In genomic region chr21:14513772-14514171, GRCh38 we compare ENCODE assay signal across 19 cellular contexts. TPM values are rescaled to one million over a fixed set of nuclear protein-coding genes. Genes with fewer than 3 reads are reported as not detected.
DNase-seq lines count a peak whose midpoint lies in the region; ATAC-seq and TF ChIP-seq lines count a peak whose summit lies in the region.
"Had no signal": no experiment of that assay in that cellular context is flagged by ENCODE, and none has a peak within 500 bp of the region (broad histone marks: within the 10 kb centered on the region; RNA-seq: fewer than 3 reads in every experiment).

No MANE protein-coding gene starts in this region.

- H3K36me3 Mint-ChIP-seq in natural killer cell treated with Interleukin-12 subunit alpha and Interleukin-12 subunit beta and Interleukin-15 and Interleukin-18, amount 100 ng/mL, for 72 hours: peaks cover 83% of the 10 kb centered on the region
- H3K36me3 Mint-ChIP-seq in natural killer cell: peaks cover 49% of the 10 kb centered on the region
- H3K36me3 Mint-ChIP-seq in activated T-helper 2 cell treated with anti-CD3 and anti-CD28 coated beads, Interferon-gamma antibody, Interleukin-2, Interleukin-4, amounts not matched to agents 10 μg/mL and 5 μg/mL and 100 μg/mL, durations not matched to agents 14 hours and 24 hours and 36 hours (ENCODE audit: low read depth): peaks cover 98% of the 10 kb centered on the region
- H3K36me3 Mint-ChIP-seq in memory B cell: peaks cover 62% of the 10 kb centered on the region

- no peaks in the 10 kb centered on the region for H3K27me3 Mint-ChIP-seq in natural killer cell treated with Interleukin-12 subunit alpha and Interleukin-12 subunit beta and Interleukin-15 and Interleukin-18, amount 100 ng/mL, for 72 hours
- H3K27me3 Mint-ChIP-seq in natural killer cell (ENCODE audit: low read depth in 2 of 2) (no peaks in the 10 kb centered on the region), memory B cell (no peaks in the 10 kb centered on the region)
- H3K27me3 Mint-ChIP-seq in activated T-helper 2 cell treated with anti-CD3 and anti-CD28 coated beads, Interferon-gamma antibody, Interleukin-2, Interleukin-4, amounts not matched to agents 10 μg/mL and 5 μg/mL and 100 μg/mL, durations not matched to agents 14 hours and 24 hours and 36 hours (ENCODE audit: low read depth): no peaks in the 10 kb centered on the region

- intact Hi-C loops in natural killer cell (cut with micrococcal nuclease): no loop called here
- intact Hi-C loops in activated T-helper 2 cell treated with anti-CD3 and anti-CD28 coated beads, Interferon-gamma antibody, Interleukin-2, Interleukin-4, amounts not matched to agents 10 μg/mL and 5 μg/mL and 100 μg/mL, durations not matched to agents 14 hours and 24 hours and 36 hours (cut with micrococcal nuclease): no loop called here

- DNase-seq in natural killer cell treated with Interleukin-12 subunit alpha and Interleukin-12 subunit beta and Interleukin-15 and Interleukin-18, amount 100 ng/mL, for 72 hours (ENCODE audit: low spot score): no peak
- DNase-seq in natural killer cell (no peak), memory B cell (ENCODE audit: low spot score in 2 of 2) (no peak), AML-193 (lab: John Stamatoyannopoulos, UW) (no peak)
- no peak for DNase-seq in activated T-helper 2 cell treated with anti-CD3 and anti-CD28 coated beads, Interferon-gamma antibody, Interleukin-2, Interleukin-4, amounts not matched to agents 10 μg/mL and 5 μg/mL and 100 μg/mL, durations not matched to agents 14 hours and 24 hours and 36 hours (ENCODE audit: low spot score)
- DNase-seq in NK-92 treated with Interleukin-12 subunit alpha and Interleukin-12 subunit beta, amount 100 ng/mL, for 24 hours (lab: John Stamatoyannopoulos, UW): no peak
- DNase-seq: CD8-positive, alpha-beta T cell; KG1; NCI-H1092; NCI-H1436 treated with DMSO at 0.1 percent for 48 hours; NCI-H1930; NCI-H510A; NCI-H748 treated with DMSO at 0.1 percent for 48 hours; Peyer's patch had no signal

- no peak overlapping the region for H3K4me3 Mint-ChIP-seq in natural killer cell treated with Interleukin-12 subunit alpha and Interleukin-12 subunit beta and Interleukin-15 and Interleukin-18, amount 100 ng/mL, for 72 hours
- H3K4me3 Mint-ChIP-seq in natural killer cell (no peak overlapping the region), memory B cell (no peak overlapping the region)
- no peak overlapping the region for H3K4me3 Mint-ChIP-seq in activated T-helper 2 cell treated with anti-CD3 and anti-CD28 coated beads, Interferon-gamma antibody, Interleukin-2, Interleukin-4, amounts not matched to agents 10 μg/mL and 5 μg/mL and 100 μg/mL, durations not matched to agents 14 hours and 24 hours and 36 hours (ENCODE audit: low read depth)
- H3K4me3 Mint-ChIP-seq: CD8-positive, alpha-beta T cell; GM23338 had no signal

- no peak for TF ChIP-seq CTCF in natural killer cell (IDR thresholded peaks at IDR 0.05)

- peaks cover 48 to 73% of the 10 kb centered on the region in 2 donors for H3K4me1 Mint-ChIP-seq in natural killer cell treated with Interleukin-12 subunit alpha and Interleukin-12 subunit beta and Interleukin-15 and Interleukin-18, amount 100 ng/mL, for 72 hours (ENCODE audit: low read depth in 2 of 2)
- H3K4me1 Mint-ChIP-seq in natural killer cell (peaks cover 0 to 7% of the 10 kb centered on the region in 2 donors), memory B cell (peaks cover 15% of the 10 kb centered on the region)
- peaks cover 35% of the 10 kb centered on the region for H3K4me1 Mint-ChIP-seq in activated T-helper 2 cell treated with anti-CD3 and anti-CD28 coated beads, Interferon-gamma antibody, Interleukin-2, Interleukin-4, amounts not matched to agents 10 μg/mL and 5 μg/mL and 100 μg/mL, durations not matched to agents 14 hours and 24 hours and 36 hours (ENCODE audit: low read depth)
- H3K4me1 Mint-ChIP-seq: GM23338 had no signal

- peaks cover 7% of the 10 kb centered on the region for H3K9me3 Mint-ChIP-seq in natural killer cell treated with Interleukin-12 subunit alpha and Interleukin-12 subunit beta and Interleukin-15 and Interleukin-18, amount 100 ng/mL, for 72 hours
- no peaks in the 10 kb centered on the region for H3K9me3 Mint-ChIP-seq in natural killer cell
- H3K9me3 Mint-ChIP-seq in activated T-helper 2 cell treated with anti-CD3 and anti-CD28 coated beads, Interferon-gamma antibody, Interleukin-2, Interleukin-4, amounts not matched to agents 10 μg/mL and 5 μg/mL and 100 μg/mL, durations not matched to agents 14 hours and 24 hours and 36 hours: peaks cover 15% of the 10 kb centered on the region
- peaks cover 4% of the 10 kb centered on the region for H3K9me3 Mint-ChIP-seq in memory B cell

- ATAC-seq in natural killer cell treated with Interleukin-12 subunit alpha and Interleukin-12 subunit beta and Interleukin-15 and Interleukin-18, amount 100 ng/mL, for 72 hours: no peak
- ATAC-seq in natural killer cell: no peak
- no peak for ATAC-seq in memory B cell (ENCODE audit: low read depth)
- no peak for ATAC-seq in GM21390 (IDR thresholded peaks at IDR 0.05; ENCODE audit: unreplicated experiment)
- ATAC-seq: CD8-positive, alpha-beta T cell; GM23338 had no signal

- peak overlapping the region; percentile 26 to 47 for H3K27ac Mint-ChIP-seq in natural killer cell treated with Interleukin-12 subunit alpha and Interleukin-12 subunit beta and Interleukin-15 and Interleukin-18, amount 100 ng/mL, for 72 hours
- H3K27ac Mint-ChIP-seq in natural killer cell (no peak overlapping the region), memory B cell (peak overlapping the region; percentile 48)
- H3K27ac Mint-ChIP-seq in activated T-helper 2 cell treated with anti-CD3 and anti-CD28 coated beads, Interferon-gamma antibody, Interleukin-2, Interleukin-4, amounts not matched to agents 10 μg/mL and 5 μg/mL and 100 μg/mL, durations not matched to agents 14 hours and 24 hours and 36 hours: peak overlapping the region; percentile 18
- H3K27ac Mint-ChIP-seq: CD8-positive, alpha-beta T cell; GM23338 had no signal

RNA-seq across cellular contexts. Expression of gene SAMSN1, which starts 32.3 kb away (rescaled TPM):
- 100 to 1,000 TPM; 158 to 383 TPM for total RNA-seq in natural killer cell treated with Interleukin-12 subunit alpha and Interleukin-12 subunit beta and Interleukin-15 and Interleukin-18, amount 100 ng/mL, for 72 hours
- total RNA-seq in natural killer cell: 100 to 1,000 TPM in 1 of 3 donors, 10 to 100 TPM in 2; 17.7 to 101 (median 18.2) TPM
- total RNA-seq in activated T-helper 2 cell treated with anti-CD3 and anti-CD28 coated beads, Interferon-gamma antibody, Interleukin-2, Interleukin-4, amounts not matched to agents 10 μg/mL and 5 μg/mL and 100 μg/mL, durations not matched to agents 14 hours and 24 hours and 36 hours: 73.0 and 79.0 TPM in 2 replicates
- total RNA-seq: A673, G401, HT1080 had no signal

Comparison
In these comparisons a context has a peak if more than half of its experiments do, and no peak if none do; other contexts are left out.
1. H3K27ac Mint-ChIP-seq: peak in natural killer cell treated with Interleukin-12 subunit alpha and Interleukin-12 subunit beta and Interleukin-15 and Interleukin-18, amount 100 ng/mL, for 72 hours (2 of 2), activated T-helper 2 cell treated with anti-CD3 and anti-CD28 coated beads, Interferon-gamma antibody, Interleukin-2, Interleukin-4, amounts not matched to agents 10 μg/mL and 5 μg/mL and 100 μg/mL, durations not matched to agents 14 hours and 24 hours and 36 hours (single experiment) and memory B cell (single experiment); none in natural killer cell (0 of 2).